In genomic region chr14:95206534-95206933, GRCh38 we compare ENCODE assay signal across 2 cellular contexts.
TF ChIP-seq lines count a peak whose summit lies in the region.

No MANE protein-coding gene starts in this region.

TF ChIP-seq in SK-N-SH, 30 proteins besides CTCF, POLR2A, EP300 and RAD21 (continued from another document):
- TF ChIP-seq USF1 (IDR thresholded peaks at IDR 0.05; ENCODE audit: borderline replicate concordance, low read depth) (no peak), SMC3 (IDR thresholded peaks at IDR 0.05; ENCODE audit: low read depth, low read length) (no peak)

TF ChIP-seq in SK-N-SH treated with all-trans-retinoic acid at 6 μM for 48 hours, 23 proteins besides CTCF, POLR2A, EP300 and RAD21 (continued from another document):
- TF ChIP-seq TSHZ2 (CRISPR knock-in tag; IDR thresholded peaks at IDR 0.05) (no peak), ZFP30 (CRISPR knock-in tag; IDR thresholded peaks at IDR 0.05) (no peak), CSRNP3 (CRISPR knock-in tag; IDR thresholded peaks at IDR 0.05) (no peak), ARNTL (CRISPR knock-in tag; IDR thresholded peaks at IDR 0.05; ENCODE audit: borderline replicate concordance, low read depth) (no peak), PPARA (CRISPR knock-in tag; IDR thresholded peaks at IDR 0.05; ENCODE audit: borderline replicate concordance) (no peak), TCF4 (CRISPR knock-in tag; IDR thresholded peaks at IDR 0.05; ENCODE audit: borderline replicate concordance) (no peak), SNAI2 (CRISPR knock-in tag; IDR thresholded peaks at IDR 0.05) (no peak)
